In the genomic region with DNA sequence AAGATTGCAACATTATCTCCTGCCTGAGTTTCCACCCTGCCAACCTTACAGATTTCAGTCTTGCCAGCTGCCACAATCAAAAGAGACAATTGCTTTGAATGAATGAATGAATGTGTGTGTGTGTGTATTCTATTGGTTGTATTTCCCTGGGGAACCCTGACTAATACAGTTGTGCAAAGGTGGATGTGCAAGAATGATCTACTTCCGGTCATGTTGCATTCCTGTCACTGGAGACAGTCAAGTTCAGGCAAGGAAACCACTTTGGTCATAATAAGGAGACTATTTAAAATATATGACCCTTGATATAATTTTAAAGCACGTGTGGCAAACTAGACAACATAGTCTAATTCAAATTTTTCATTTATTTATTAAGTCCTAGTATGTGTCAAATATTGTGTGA, we compare ENCODE assay signal across 12 cellular contexts. TPM values are rescaled to one million over a fixed set of nuclear protein-coding genes. Genes with fewer than 3 reads are reported as not detected.
A peak's percentile ranks its signal among the peaks of the same experiment; 100 is the strongest.
DNase-seq lines count a peak whose midpoint lies in the region; ATAC-seq and TF ChIP-seq lines count a peak whose summit lies in the region.
"Had no signal": no experiment of that assay in that cellular context is flagged by ENCODE, and none has a peak within 500 bp of the region (broad histone marks: within the 10 kb centered on the region; RNA-seq: fewer than 3 reads in every experiment).

No MANE protein-coding gene starts in this region.

- no peaks in the 10 kb centered on the region for H3K9me2 ChIP-seq in GM23248 (ENCODE audit: insufficient read depth)

- no peaks in the 10 kb centered on the region for H3K4me1 Mint-ChIP-seq in activated T-helper 17 cell treated with anti-CD3 and anti-CD28 coated beads, Interleukin-2, amount 50 U/mL, for 72 hours
- no peaks in the 10 kb centered on the region for H3K4me1 Mint-ChIP-seq in activated CD4-positive, alpha-beta T cell treated with anti-CD3 and anti-CD28 coated beads for 36 hours
- H3K4me1 Mint-ChIP-seq: natural killer cell had no signal

- H4K20me1 ChIP-seq in GM23248 (ENCODE audit: insufficient read depth): no peaks in the 10 kb centered on the region

- no peak overlapping the region for H3K9ac ChIP-seq in GM23248

- H3K27ac ChIP-seq in GM23248: no peak overlapping the region
- no peak overlapping the region for H3K27ac ChIP-seq in brain microvascular endothelial cell
- H3K27ac ChIP-seq in sigmoid colon: peak overlapping the region; percentile 65 to 83 (median 72)

- TF ChIP-seq EP300 in sigmoid colon (IDR thresholded peaks at IDR 0.05): no peak

- TF ChIP-seq POLR2A in sigmoid colon (IDR thresholded peaks at IDR 0.05): no peak

- 66 to 69% methylated on average over 2 of the region's 2 CpGs for WGBS in GM23248 (ENCODE audit: low coverage in 1 of 2, low lambda C conversion rate in 2 of 2, missing lambda C conversion rate in 2 of 2), 2 experiments
- 61 to 78% methylated on average over 2 of the region's 2 CpGs for WGBS in sigmoid colon, 2 donors

- TF ChIP-seq CTCF in brain microvascular endothelial cell (IDR thresholded peaks at IDR 0.05; ENCODE audit: low read depth, low read length, missing control alignments) (peak; percentile 50), sigmoid colon (IDR thresholded peaks at IDR 0.05) (peak in 3 of 4 experiments; percentile 12 to 41 (median 38))

- H3K4me1 ChIP-seq in GM23248 (ENCODE audit: insufficient read depth) (peaks cover 14% of the 10 kb centered on the region), sigmoid colon (peaks cover 0 to 76% (median 65%) of the 10 kb centered on the region in 4 donors)

- H3F3A ChIP-seq in GM23248 (ENCODE audit: insufficient read depth): 0 out of 2 replicates have a peak, but pooled peaks cover 7% of the 10 kb centered on the region

- H3K4me3 ChIP-seq in GM23248 (no peak overlapping the region), brain microvascular endothelial cell (ENCODE audit: low read depth, low read length) (no peak overlapping the region), sigmoid colon (no peak overlapping the region)

- no peak overlapping the region for H3K4me2 ChIP-seq in GM23248 (ENCODE audit: unreplicated experiment)

- H3K36me3 Mint-ChIP-seq in activated T-helper 17 cell treated with anti-CD3 and anti-CD28 coated beads, Interleukin-2, amount 50 U/mL, for 72 hours (ENCODE audit: low read depth): no peaks in the 10 kb centered on the region
- no peaks in the 10 kb centered on the region for H3K36me3 Mint-ChIP-seq in activated CD4-positive, alpha-beta T cell treated with anti-CD3 and anti-CD28 coated beads for 36 hours (ENCODE audit: low read depth)
- H3K36me3 Mint-ChIP-seq: natural killer cell had no signal

- H3K4me3 Mint-ChIP-seq in activated T-helper 17 cell treated with anti-CD3 and anti-CD28 coated beads, Interleukin-2, amount 50 U/mL, for 72 hours: no peak overlapping the region
- H3K4me3 Mint-ChIP-seq in activated CD4-positive, alpha-beta T cell treated with anti-CD3 and anti-CD28 coated beads for 36 hours: no peak overlapping the region
- H3K4me3 Mint-ChIP-seq: natural killer cell had no signal

- POLR2A ChIA-PET in activated CD4-positive, alpha-beta T cell treated with anti-CD3 and anti-CD28 coated beads for 36 hours (lab: Charles Lee): no interaction called here

- in situ Hi-C loops in GM23248 (cut with MboI): no loop called here
- in situ Hi-C loops in brain microvascular endothelial cell (cut with HindIII; ENCODE audit: low pct_ligation_motif_present, low sequenced_read_pairs): no loop called here

- ATAC-seq in left ventricle myocardium superior: peak; percentile 10
- no peak for ATAC-seq in activated T-helper 17 cell treated with anti-CD3 and anti-CD28 coated beads, Interleukin-2, amount 50 U/mL, for 72 hours (replicated peaks)
- no peak for ATAC-seq in activated CD4-positive, alpha-beta T cell treated with anti-CD3 and anti-CD28 coated beads for 36 hours
- no peak for ATAC-seq in HG02970 (IDR thresholded peaks at IDR 0.05; ENCODE audit: low FRiP score, unreplicated experiment)
- ATAC-seq: natural killer cell had no signal

- intact Hi-C loops in left ventricle myocardium superior (cut with micrococcal nuclease): no loop called here
- intact Hi-C loops in sigmoid colon (cut with DNase I): loop anchor here (5.0 to 10.0 kb wide), 2 partner anchors 41 to 1377 kb away; no protein-coding TSS in a partner anchor
- intact Hi-C loops in activated CD4-positive, alpha-beta T cell treated with anti-CD3 and anti-CD28 coated beads for 36 hours (cut with DNase I, micrococcal nuclease): no loop called here

- DNase-seq in GM23248 (peak; percentile 42), brain microvascular endothelial cell (peak; percentile 20), left ventricle myocardium superior (no peak), sigmoid colon (no peak), NCI-H345 treated with DMSO at 0.1 percent for 48 hours (lab: John Stamatoyannopoulos, UW; ENCODE audit: unreplicated experiment) (no peak)
- DNase-seq in activated CD4-positive, alpha-beta T cell treated with anti-CD3 and anti-CD28 coated beads for 36 hours: no peak
- DNase-seq: natural killer cell; NCI-H526 treated with DMSO at 0.1 percent for 48 hours; stimulated activated CD4-positive, alpha-beta T cell treated with anti-CD3 and anti-CD28 coated beads, Interleukin-4, amount 100 ng/mL, for 1 hour had no signal

- H3K27me3 Mint-ChIP-seq in activated T-helper 17 cell treated with anti-CD3 and anti-CD28 coated beads, Interleukin-2, amount 50 U/mL, for 72 hours: peaks cover 11% of the 10 kb centered on the region
- H3K27me3 Mint-ChIP-seq in activated CD4-positive, alpha-beta T cell treated with anti-CD3 and anti-CD28 coated beads for 36 hours: peaks cover 10% of the 10 kb centered on the region

- H3K79me2 ChIP-seq in GM23248 (ENCODE audit: insufficient read depth): no peaks in the 10 kb centered on the region

- CTCF ChIA-PET in activated CD4-positive, alpha-beta T cell treated with anti-CD3 and anti-CD28 coated beads for 36 hours (lab: Charles Lee): interaction anchor here (1.0 kb wide), 1 partner anchor 12 kb away, joined by 3 read pairs; no protein-coding TSS in a partner anchor

- H2AFZ ChIP-seq in GM23248: no peak overlapping the region

- no peaks in the 10 kb centered on the region for H3K36me3 ChIP-seq in GM23248 (ENCODE audit: low read depth)
- no peaks in the 10 kb centered on the region for H3K36me3 ChIP-seq in brain microvascular endothelial cell (replicated peaks)
- no peaks in the 10 kb centered on the region for H3K36me3 ChIP-seq in sigmoid colon

- H3K27me3 ChIP-seq in GM23248 (replicated peaks; ENCODE audit: insufficient read depth) (0 out of 2 replicates have a peak, but pooled peaks cover 14% of the 10 kb centered on the region), brain microvascular endothelial cell (replicated peaks) (no peaks in the 10 kb centered on the region), sigmoid colon (no peaks in the 10 kb centered on the region)

- H3K9me3 ChIP-seq in GM23248 (ENCODE audit: low read depth): no peaks in the 10 kb centered on the region
- H3K9me3 ChIP-seq in sigmoid colon: no peaks in the 10 kb centered on the region

- no peaks in the 10 kb centered on the region for H3K9me3 Mint-ChIP-seq in activated T-helper 17 cell treated with anti-CD3 and anti-CD28 coated beads, Interleukin-2, amount 50 U/mL, for 72 hours
- H3K9me3 Mint-ChIP-seq in activated CD4-positive, alpha-beta T cell treated with anti-CD3 and anti-CD28 coated beads for 36 hours (ENCODE audit: low read depth): no peaks in the 10 kb centered on the region
- H3K9me3 Mint-ChIP-seq: natural killer cell had no signal

- H3K27ac Mint-ChIP-seq in activated T-helper 17 cell treated with anti-CD3 and anti-CD28 coated beads, Interleukin-2, amount 50 U/mL, for 72 hours: no peak overlapping the region
- H3K27ac Mint-ChIP-seq in activated CD4-positive, alpha-beta T cell treated with anti-CD3 and anti-CD28 coated beads for 36 hours: no peak overlapping the region
- H3K27ac Mint-ChIP-seq: natural killer cell had no signal

RNA-seq across cellular contexts. Expression of gene RERG, which starts 13.1 kb away (rescaled TPM):
- not detected in 2 replicates for total RNA-seq in GM23248 (2014; rRNA removed; shearing (Covaris generic))
- polyA plus RNA-seq in GM23248 (2016; fragmentation: Nextera tagmentation; extraction: Ambion mirVana) (not detected in 2 replicates), sigmoid colon (1 to 10 TPM; 1.4 to 9.6 (median 4.8) TPM)
- total RNA-seq in left ventricle myocardium superior (3.8 TPM), sigmoid colon (100 to 1,000 TPM in 1 of 4 donors, 10 to 100 TPM in 3; 69.9 to 104 (median 78.3) TPM)
- total RNA-seq in activated T-helper 17 cell treated with anti-CD3 and anti-CD28 coated beads, Interleukin-2, amount 50 U/mL, for 72 hours: not detected
- not detected for total RNA-seq in activated CD4-positive, alpha-beta T cell treated with anti-CD3 and anti-CD28 coated beads for 36 hours
- total RNA-seq: M059J, natural killer cell had no signal

Comparison
In these comparisons a context has a peak if more than half of its experiments do, and no peak if none do; other contexts are left out.
1. DNase-seq: peak in GM23248 (single experiment) and brain microvascular endothelial cell (single experiment); none in left ventricle myocardium superior (single experiment), sigmoid colon (single experiment), activated CD4-positive, alpha-beta T cell treated with anti-CD3 and anti-CD28 coated beads for 36 hours (single experiment) and NCI-H345 treated with DMSO at 0.1 percent for 48 hours (single experiment).
2. H3K27ac ChIP-seq: peak in sigmoid colon (4 of 4); none in GM23248 (single experiment) and brain microvascular endothelial cell (single experiment).
3. RNA of gene RERG, which starts 13.1 kb away (total RNA-seq): 69.9 to 104 TPM in sigmoid colon; 3.8 TPM in left ventricle myocardium superior (single experiment), not detected in activated CD4-positive, alpha-beta T cell treated with anti-CD3 and anti-CD28 coated beads for 36 hours, not detected in GM23248 and not detected in activated T-helper 17 cell treated with anti-CD3 and anti-CD28 coated beads, Interleukin-2, amount 50 U/mL, for 72 hours; every median in the first group is over 10 times any median in the second.